In the genomic region with DNA sequence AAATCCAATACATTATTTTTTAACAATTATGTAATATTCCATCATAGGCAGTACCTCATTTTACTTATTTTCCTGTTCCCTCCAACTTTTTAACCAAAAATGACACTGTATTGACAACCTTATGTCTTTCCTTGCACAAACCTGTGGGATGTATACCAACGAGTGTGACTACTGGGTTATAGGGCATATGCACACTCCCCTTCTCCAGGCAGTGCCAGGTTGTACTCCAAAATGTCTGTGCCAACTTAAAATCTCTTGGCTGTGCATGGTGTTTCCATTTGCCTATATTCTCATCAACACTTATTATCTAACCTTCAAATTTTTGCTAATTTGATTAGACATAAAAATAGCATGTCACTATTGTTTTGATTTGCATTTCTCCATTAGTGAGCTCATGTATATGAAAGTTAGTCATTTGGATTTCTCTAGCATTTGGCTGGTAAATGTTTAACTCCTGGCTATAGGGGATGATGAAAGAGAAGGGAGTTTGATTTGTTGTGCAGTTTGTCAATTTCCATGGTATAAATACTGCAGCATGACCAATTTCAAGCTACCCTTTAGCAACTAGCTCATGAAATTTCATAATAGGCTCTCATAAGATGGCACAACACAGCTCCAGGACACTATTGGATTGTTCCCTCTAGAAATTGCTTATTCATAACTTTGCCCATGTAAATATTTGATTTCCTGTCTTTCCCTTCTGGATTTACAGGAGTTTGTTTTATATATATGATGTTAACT, we compare ENCODE assay signal across 1 cellular context.
A peak's percentile ranks its signal among the peaks of the same experiment; 100 is the strongest.
TF ChIP-seq lines count a peak whose summit lies in the region.

No MANE protein-coding gene starts in this region.

TF ChIP-seq in liver, 16 proteins besides CTCF, POLR2A, EP300 and RAD21 (continued from another document):
- peak; percentile 79 for TF ChIP-seq ZBTB33 (IDR thresholded peaks at IDR 0.05)
